ENCODE assay signal across 8 cellular contexts in the genomic region with DNA sequence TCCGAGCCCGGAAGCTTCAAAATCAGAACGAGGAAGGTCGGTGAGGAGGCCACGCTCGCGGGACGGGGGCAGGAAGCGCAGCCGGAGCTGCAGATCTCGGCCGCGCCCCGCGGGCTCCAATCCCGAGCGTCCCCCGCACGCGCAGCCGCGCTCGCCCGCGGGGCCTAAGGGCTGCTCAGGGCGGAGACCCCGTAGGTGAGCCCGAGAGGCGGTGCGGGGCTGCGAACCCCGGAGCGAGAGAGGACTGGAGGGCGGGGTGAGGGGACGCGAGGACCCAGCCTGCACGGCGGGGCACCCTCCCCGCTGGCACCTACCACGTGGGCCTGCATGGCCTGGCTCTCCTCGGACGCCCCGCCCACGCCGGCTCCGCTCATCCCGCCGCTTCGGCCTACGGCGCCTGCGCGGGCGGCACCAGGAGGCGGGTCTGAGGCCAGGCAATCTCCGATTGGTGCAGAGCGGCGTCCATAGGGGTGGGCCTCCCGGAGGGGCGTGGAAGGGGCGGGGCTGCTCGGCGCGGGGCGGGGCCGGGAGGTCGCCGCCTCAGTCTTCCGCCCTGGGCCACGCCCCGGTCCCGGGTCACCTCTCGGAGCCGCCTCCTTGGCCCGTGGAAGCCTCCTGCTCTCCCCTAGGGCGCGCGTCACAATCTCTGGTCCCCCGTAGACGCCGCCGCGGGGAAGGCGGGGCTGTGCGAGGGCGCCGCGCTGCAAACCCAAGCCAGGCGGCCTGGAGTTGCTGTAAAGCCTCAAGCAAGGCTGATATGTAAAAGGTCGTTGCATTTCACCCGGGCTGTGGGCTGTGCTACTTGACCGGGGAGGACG. TPM values are rescaled to one million over a fixed set of nuclear protein-coding genes. Genes with fewer than 3 reads are reported as not detected.
A peak's percentile ranks its signal among the peaks of the same experiment; 100 is the strongest.
DNase-seq lines count a peak whose midpoint lies in the region; ATAC-seq and TF ChIP-seq lines count a peak whose summit lies in the region.

No MANE protein-coding gene starts in this region.

- H3K27me3 ChIP-seq in RWPE2 (ENCODE audit: insufficient read depth, poor library complexity, severe bottlenecking) = no peaks in the 10 kb centered on the region
- H3K27me3 ChIP-seq in neural cell (ENCODE audit: insufficient read depth, low read depth, low read length) = no peaks in the 10 kb centered on the region

- TF ChIP-seq CTCF in LNCaP clone FGC (IDR thresholded peaks at IDR 0.05; ENCODE audit: control insufficient read depth, extremely low read depth, insufficient read depth) (no peak), RWPE2 (IDR thresholded peaks at IDR 0.05; ENCODE audit: poor library complexity, severe bottlenecking) (no peak), neural cell (IDR thresholded peaks at IDR 0.05; ENCODE audit: poor library complexity, severe bottlenecking) (peak; percentile 20)

- ATAC-seq in RWPE2 (ENCODE audit: low read depth) = peak; percentile 86
- peak; percentile 92 for ATAC-seq in stimulated activated naive CD8-positive, alpha-beta T cell treated with anti-CD3 and anti-CD28 coated beads, Interleukin-15, amount 100 ng/mL, for 72 hours

- H3K9me2 ChIP-seq in neural cell (ENCODE audit: insufficient read depth, low read length) = no peaks in the 10 kb centered on the region

- H3K9me3 Mint-ChIP-seq in stimulated activated naive CD8-positive, alpha-beta T cell treated with anti-CD3 and anti-CD28 coated beads, Interleukin-15, amount 100 ng/mL, for 72 hours = peaks cover 4 to 6% of the 10 kb centered on the region in 2 donors

- no peaks in the 10 kb centered on the region for H4K20me1 ChIP-seq in neural cell (ENCODE audit: insufficient read depth)

- H3K27ac ChIP-seq in RWPE2 (ENCODE audit: poor library complexity, severe bottlenecking) (peak overlapping the region; percentile 26), neural cell (ENCODE audit: low read length) (peak overlapping the region; percentile 45)

- H3K4me1 Mint-ChIP-seq in stimulated activated naive CD8-positive, alpha-beta T cell treated with anti-CD3 and anti-CD28 coated beads, Interleukin-15, amount 100 ng/mL, for 72 hours = peaks cover 50% of the 10 kb centered on the region

- no peaks in the 10 kb centered on the region for H3F3A ChIP-seq in neural cell (ENCODE audit: insufficient read depth, low read length, poor library complexity, severe bottlenecking)

- H3K36me3 ChIP-seq in RWPE2 (ENCODE audit: low read depth) (peaks cover 7% of the 10 kb centered on the region; the same call in 1 of the 2 replicates), neural cell (ENCODE audit: insufficient read depth, low read length) (no peaks in the 10 kb centered on the region)

- H3K27me3 Mint-ChIP-seq in stimulated activated naive CD8-positive, alpha-beta T cell treated with anti-CD3 and anti-CD28 coated beads, Interleukin-15, amount 100 ng/mL, for 72 hours = no peaks in the 10 kb centered on the region

- H3K4me3 ChIP-seq in LNCaP clone FGC (ENCODE audit: low read depth, low read length) = peak overlapping the region; percentile 77
- peak overlapping the region; percentile 49 for H3K4me3 ChIP-seq in RWPE2 (ENCODE audit: severe bottlenecking)
- peak overlapping the region; percentile 92 for H3K4me3 ChIP-seq in neural cell (ENCODE audit: low read length)

- peak; percentile 13 for TF ChIP-seq EP300 in neural cell (conservative IDR thresholded peaks at IDR 0.05; ENCODE audit: poor library complexity, severe bottlenecking)

- no peaks in the 10 kb centered on the region for H3K79me2 ChIP-seq in neural cell (replicated peaks; ENCODE audit: insufficient read depth, low read length)

- peak; percentile 97 for DNase-seq in EH (ENCODE audit: low read depth)
- peak; percentile 96 for DNase-seq in GOT3 (lab: John Stamatoyannopoulos, UW)
- DNase-seq in LNCaP clone FGC (ENCODE audit: low read depth) = peak; percentile 91
- DNase-seq in RWPE2 (ENCODE audit: low spot score) = peak; percentile 94
- DNase-seq in activated effector memory CD4-positive, alpha-beta T cell treated with anti-CD3 and anti-CD28 coated beads, Interleukin-2, amount 50 U/mL, for 16 hours = peak; percentile 98
- peak; percentile 95 for DNase-seq in fibroblast of the conjunctiva (ENCODE audit: low read depth)
- DNase-seq in stimulated activated naive CD8-positive, alpha-beta T cell treated with anti-CD3 and anti-CD28 coated beads, Interleukin-15, amount 100 ng/mL, for 72 hours = peak; percentile 99 to 100

- H3K4me2 ChIP-seq in neural cell (ENCODE audit: low read length) = no peak overlapping the region

- peaks cover 17% of the 10 kb centered on the region for H3K4me1 ChIP-seq in RWPE2 (ENCODE audit: insufficient read depth, poor library complexity, severe bottlenecking)

- H3K27ac Mint-ChIP-seq in stimulated activated naive CD8-positive, alpha-beta T cell treated with anti-CD3 and anti-CD28 coated beads, Interleukin-15, amount 100 ng/mL, for 72 hours = peak overlapping the region; percentile 85 to 91

- no peaks in the 10 kb centered on the region for H3K9me3 ChIP-seq in RWPE2 (ENCODE audit: severe bottlenecking)
- H3K9me3 ChIP-seq in neural cell (ENCODE audit: low read length) = no peaks in the 10 kb centered on the region

- peak overlapping the region; percentile 81 for H2AFZ ChIP-seq in neural cell (ENCODE audit: low read depth, low read length)

- peak; percentile 43 for TF ChIP-seq RAD21 in neural cell (conservative IDR thresholded peaks at IDR 0.05)

- H3K9ac ChIP-seq in neural cell (ENCODE audit: low read length) = peak overlapping the region; percentile 70

- peak overlapping the region; percentile 84 to 98 for H3K4me3 Mint-ChIP-seq in stimulated activated naive CD8-positive, alpha-beta T cell treated with anti-CD3 and anti-CD28 coated beads, Interleukin-15, amount 100 ng/mL, for 72 hours

TF ChIP-seq in neural cell, 6 proteins besides CTCF, POLR2A, EP300 and RAD21:
- TF ChIP-seq MXI1 (conservative IDR thresholded peaks at IDR 0.05; ENCODE audit: poor library complexity, severe bottlenecking) = peak; percentile 95
- TF ChIP-seq EZH2 (IDR thresholded peaks at IDR 0.05; ENCODE audit: borderline replicate concordance, insufficient read depth, low read length, poor library complexity, severe bottlenecking) = no peak
- TF ChIP-seq SMC3 (conservative IDR thresholded peaks at IDR 0.05; ENCODE audit: poor library complexity) = peak; percentile 51
- TF ChIP-seq, protein P1, sequence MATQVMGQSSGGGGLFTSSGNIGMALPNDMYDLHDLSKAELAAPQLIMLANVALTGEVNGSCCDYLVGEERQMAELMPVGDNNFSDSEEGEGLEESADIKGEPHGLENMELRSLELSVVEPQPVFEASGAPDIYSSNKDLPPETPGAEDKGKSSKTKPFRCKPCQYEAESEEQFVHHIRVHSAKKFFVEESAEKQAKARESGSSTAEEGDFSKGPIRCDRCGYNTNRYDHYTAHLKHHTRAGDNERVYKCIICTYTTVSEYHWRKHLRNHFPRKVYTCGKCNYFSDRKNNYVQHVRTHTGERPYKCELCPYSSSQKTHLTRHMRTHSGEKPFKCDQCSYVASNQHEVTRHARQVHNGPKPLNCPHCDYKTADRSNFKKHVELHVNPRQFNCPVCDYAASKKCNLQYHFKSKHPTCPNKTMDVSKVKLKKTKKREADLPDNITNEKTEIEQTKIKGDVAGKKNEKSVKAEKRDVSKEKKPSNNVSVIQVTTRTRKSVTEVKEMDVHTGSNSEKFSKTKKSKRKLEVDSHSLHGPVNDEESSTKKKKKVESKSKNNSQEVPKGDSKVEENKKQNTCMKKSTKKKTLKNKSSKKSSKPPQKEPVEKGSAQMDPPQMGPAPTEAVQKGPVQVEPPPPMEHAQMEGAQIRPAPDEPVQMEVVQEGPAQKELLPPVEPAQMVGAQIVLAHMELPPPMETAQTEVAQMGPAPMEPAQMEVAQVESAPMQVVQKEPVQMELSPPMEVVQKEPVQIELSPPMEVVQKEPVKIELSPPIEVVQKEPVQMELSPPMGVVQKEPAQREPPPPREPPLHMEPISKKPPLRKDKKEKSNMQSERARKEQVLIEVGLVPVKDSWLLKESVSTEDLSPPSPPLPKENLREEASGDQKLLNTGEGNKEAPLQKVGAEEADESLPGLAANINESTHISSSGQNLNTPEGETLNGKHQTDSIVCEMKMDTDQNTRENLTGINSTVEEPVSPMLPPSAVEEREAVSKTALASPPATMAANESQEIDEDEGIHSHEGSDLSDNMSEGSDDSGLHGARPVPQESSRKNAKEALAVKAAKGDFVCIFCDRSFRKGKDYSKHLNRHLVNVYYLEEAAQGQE (IDR thresholded peaks at IDR 0.05; ENCODE audit: borderline replicate concordance) = peak; percentile 2
- TF ChIP-seq TAF1 (IDR thresholded peaks at IDR 0.05; ENCODE audit: low read depth) = no peak
- peak; percentile 19 for TF ChIP-seq POLR2AphosphoS5 (IDR thresholded peaks at IDR 0.05)

RNA-seq across cellular contexts. Expression of a gene that starts 27.8 kb away (rescaled TPM):
- 15.1 and 22.7 TPM in 2 replicates for polyA plus RNA-seq in neural cell
- 21.4 and 21.8 TPM in 2 replicates for polyA minus RNA-seq in neural cell

Comparison
In these comparisons a context has a peak if more than half of its experiments do, and no peak if none do; other contexts are left out.
1. Peak in every context shown above with its lines: DNase-seq, ATAC-seq, H3K4me3 ChIP-seq and H3K27ac ChIP-seq.